17 cellular contexts compared by ENCODE assay signal in genomic region chr10:96509017-96509641, GRCh38. TPM values are rescaled to one million over a fixed set of nuclear protein-coding genes. Genes with fewer than 3 reads are reported as not detected.
DNase-seq lines count a peak whose midpoint lies in the region; ATAC-seq, FAIRE-seq and TF ChIP-seq lines count a peak whose summit lies in the region.
"Had no signal": no experiment of that assay in that cellular context is flagged by ENCODE, and none has a peak within 500 bp of the region (broad histone marks: within the 10 kb centered on the region; RNA-seq: fewer than 3 reads in every experiment).

No MANE protein-coding gene starts in this region.

- ATAC-seq in pancreas (no peak), GM21619 (IDR thresholded peaks at IDR 0.05; ENCODE audit: unreplicated experiment) (no peak)
- ATAC-seq: Panc1, right lobe of liver, T-helper 17 cell had no signal

- H3K36me3 ChIP-seq in MG63 (no peaks in the 10 kb centered on the region), esophagus muscularis mucosa (no peaks in the 10 kb centered on the region), pancreas (no peaks in the 10 kb centered on the region)
- H3K36me3 ChIP-seq: right lobe of liver had no signal

- WGBS in esophagus muscularis mucosa = 77% methylated on average over 3 of the region's 3 CpGs
- 84 to 99% methylated on average over 3 of the region's 3 CpGs for WGBS in pancreas, 2 donors

- no peak for FAIRE-seq in pancreas (lab: Jason Lieb, UNC)

- H3K4me1 ChIP-seq in esophagus muscularis mucosa (peaks cover 21% of the 10 kb centered on the region in 4 donors), pancreas (peaks cover 0 to 3% (median 2%) of the 10 kb centered on the region in 3 donors)

- no peak for TF ChIP-seq EP300 in esophagus muscularis mucosa (IDR thresholded peaks at IDR 0.05)

- TF ChIP-seq CTCF in esophagus muscularis mucosa (IDR thresholded peaks at IDR 0.05) (no peak), pancreas (IDR thresholded peaks at IDR 0.05) (no peak)

- H3K4me3 ChIP-seq in MG63 (no peak overlapping the region), esophagus muscularis mucosa (no peak overlapping the region), pancreas (no peak overlapping the region)
- H3K4me3 ChIP-seq: right lobe of liver had no signal

- intact Hi-C loops in esophagus muscularis mucosa (cut with DNase I) = no loop called here
- intact Hi-C loops in pancreas (cut with DNase I) = no loop called here

- DNase-seq in EL (peak; percentile 71), MG63 (peak; percentile 70), esophagus muscularis mucosa (ENCODE audit: extremely low spot score) (peak; percentile 75), myocyte (ENCODE audit: low read depth) (peak; percentile 28), SHP77 treated with DMSO at 0.1 percent for 48 hours (lab: John Stamatoyannopoulos, UW) (no peak), pancreas (no peak), activated gamma-delta T cell (lab: John Stamatoyannopoulos, UW) (no peak)
- DNase-seq: caudate nucleus, immature natural killer cell, MM.1S, NCI-H2227 treated with DMSO at 0.1 percent for 48 hours, right lobe of liver, substantia nigra, T-helper 17 cell had no signal

- H3K27ac ChIP-seq in esophagus muscularis mucosa (replicated peaks in 1 of 4) (no peak overlapping the region), pancreas (no peak overlapping the region)
- H3K27ac ChIP-seq: right lobe of liver had no signal

- TF ChIP-seq POLR2A in esophagus muscularis mucosa (IDR thresholded peaks at IDR 0.05; ENCODE audit: low read depth) = no peak

- H3K27me3 ChIP-seq in MG63 (peaks cover 2% of the 10 kb centered on the region; the same call in 1 of the 2 replicates), esophagus muscularis mucosa (peaks cover 0 to 22% (median 4%) of the 10 kb centered on the region in 4 donors), pancreas (no peaks in the 10 kb centered on the region)
- H3K27me3 ChIP-seq: right lobe of liver had no signal

- H3K9me3 ChIP-seq in MG63 (no peaks in the 10 kb centered on the region), esophagus muscularis mucosa (no peaks in the 10 kb centered on the region), pancreas (no peaks in the 10 kb centered on the region)
- H3K9me3 ChIP-seq: right lobe of liver had no signal

RNA-seq across cellular contexts. Expression of gene TLL2, which starts 4.6 kb away (rescaled TPM):
- total RNA-seq in MG63 (2014; rRNA removed; shearing (Covaris generic); ENCODE audit: low replicate concordance) = not detected in 2 replicates
- total RNA-seq in esophagus muscularis mucosa = 1 to 10 TPM in 1 of 4 donors, under 1 TPM in 3; 0.17 to 2.1 (median 0.27) TPM
- total RNA-seq in myocyte = 0.45 and 0.57 TPM in 2 replicates
- 0.33 TPM for polyA plus RNA-seq in myocyte (2012)
- total RNA-seq in pancreas = under 1 TPM; 0.14 to 0.97 (median 0.27) TPM
- under 1 TPM; 0.23 to 0.59 TPM for polyA plus RNA-seq in pancreas
- total RNA-seq: activated T-helper 2 cell treated with anti-CD3 and anti-CD28 coated beads, Interferon-gamma antibody, Interleukin-2, Interleukin-4, amounts not matched to agents 10 μg/mL and 5 μg/mL and 100 μg/mL, durations not matched to agents 14 hours and 24 hours and 36 hours; T-helper 17 cell had no signal
- polyA plus RNA-seq: immature natural killer cell had no signal

Comparison
In these comparisons a context has a peak if more than half of its experiments do, and no peak if none do; other contexts are left out.
1. DNase-seq: peak in EL (single experiment), MG63 (single experiment), esophagus muscularis mucosa (single experiment) and myocyte (single experiment); none in SHP77 treated with DMSO at 0.1 percent for 48 hours (single experiment), pancreas (0 of 6) and activated gamma-delta T cell (single experiment).